1 cellular context compared by ENCODE assay signal in the genomic region with DNA sequence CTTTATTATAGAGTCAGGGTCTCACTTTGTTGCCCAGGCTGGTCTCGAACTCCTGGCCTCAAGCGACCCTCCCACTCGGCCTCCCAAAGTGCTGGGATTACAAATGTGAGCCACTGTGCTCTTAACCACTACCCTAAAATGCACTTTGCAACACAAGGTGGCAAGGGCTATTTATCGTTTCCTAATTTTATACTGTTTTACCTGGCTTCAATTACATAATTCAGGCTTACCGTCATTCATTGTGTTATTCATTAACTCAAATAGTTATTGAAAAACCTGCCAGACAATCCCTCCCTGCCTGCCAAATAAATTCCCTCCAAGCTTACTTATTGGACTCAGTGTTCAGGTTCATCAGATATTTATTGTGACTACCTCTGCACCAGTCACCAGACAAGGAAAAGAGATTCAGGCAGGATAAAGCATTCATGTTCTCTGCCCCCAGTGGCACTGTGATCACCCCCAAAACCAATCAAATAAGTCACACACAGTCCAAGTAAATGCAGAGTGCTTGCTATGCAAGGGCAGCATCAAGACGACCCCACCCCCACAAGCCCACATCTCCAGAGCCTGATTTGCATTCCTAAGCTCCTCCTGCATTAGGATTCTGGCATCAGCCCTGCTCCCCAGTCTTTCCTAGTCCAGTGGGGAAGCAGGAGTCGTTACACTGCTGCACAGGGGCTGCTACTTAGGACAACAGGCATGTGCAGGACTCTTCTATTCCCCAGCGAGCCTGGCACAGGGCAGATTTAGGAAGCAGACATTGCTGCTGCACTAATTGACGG.
TF ChIP-seq lines count a peak whose summit lies in the region.

No MANE protein-coding gene starts in this region.

TF ChIP-seq in IMR-90, 13 proteins besides CTCF, POLR2A, EP300 and RAD21:
- no peak for TF ChIP-seq NFE2L2 (IDR thresholded peaks at IDR 0.05; ENCODE audit: low read depth, low read length)
- TF ChIP-seq BHLHE40 (IDR thresholded peaks at IDR 0.05; ENCODE audit: low read depth, low read length) = no peak
- TF ChIP-seq MAZ (IDR thresholded peaks at IDR 0.05; ENCODE audit: borderline replicate concordance, low read depth, low read length) = no peak
- TF ChIP-seq RFX5 (IDR thresholded peaks at IDR 0.05; ENCODE audit: low read depth, low read length) = no peak
- no peak for TF ChIP-seq RCOR1 (IDR thresholded peaks at IDR 0.05; ENCODE audit: insufficient replicate concordance, low read length)
- no peak for TF ChIP-seq CHD1 (IDR thresholded peaks at IDR 0.05; ENCODE audit: low read depth, low read length)
- no peak for TF ChIP-seq MXI1 (IDR thresholded peaks at IDR 0.05; ENCODE audit: borderline replicate concordance, low read depth, low read length)
- TF ChIP-seq SMC3 (IDR thresholded peaks at IDR 0.05; ENCODE audit: low read depth, low read length) = no peak
- TF ChIP-seq FOS (IDR thresholded peaks at IDR 0.05; ENCODE audit: low read depth, low read length) = no peak
- TF ChIP-seq, protein P1, sequence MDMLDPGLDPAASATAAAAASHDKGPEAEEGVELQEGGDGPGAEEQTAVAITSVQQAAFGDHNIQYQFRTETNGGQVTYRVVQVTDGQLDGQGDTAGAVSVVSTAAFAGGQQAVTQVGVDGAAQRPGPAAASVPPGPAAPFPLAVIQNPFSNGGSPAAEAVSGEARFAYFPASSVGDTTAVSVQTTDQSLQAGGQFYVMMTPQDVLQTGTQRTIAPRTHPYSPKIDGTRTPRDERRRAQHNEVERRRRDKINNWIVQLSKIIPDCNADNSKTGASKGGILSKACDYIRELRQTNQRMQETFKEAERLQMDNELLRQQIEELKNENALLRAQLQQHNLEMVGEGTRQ (IDR thresholded peaks at IDR 0.05; ENCODE audit: low read depth, low read length) = no peak
- no peak for TF ChIP-seq CEBPB (IDR thresholded peaks at IDR 0.05; ENCODE audit: low read depth, low read length)
- TF ChIP-seq, protein P2, sequence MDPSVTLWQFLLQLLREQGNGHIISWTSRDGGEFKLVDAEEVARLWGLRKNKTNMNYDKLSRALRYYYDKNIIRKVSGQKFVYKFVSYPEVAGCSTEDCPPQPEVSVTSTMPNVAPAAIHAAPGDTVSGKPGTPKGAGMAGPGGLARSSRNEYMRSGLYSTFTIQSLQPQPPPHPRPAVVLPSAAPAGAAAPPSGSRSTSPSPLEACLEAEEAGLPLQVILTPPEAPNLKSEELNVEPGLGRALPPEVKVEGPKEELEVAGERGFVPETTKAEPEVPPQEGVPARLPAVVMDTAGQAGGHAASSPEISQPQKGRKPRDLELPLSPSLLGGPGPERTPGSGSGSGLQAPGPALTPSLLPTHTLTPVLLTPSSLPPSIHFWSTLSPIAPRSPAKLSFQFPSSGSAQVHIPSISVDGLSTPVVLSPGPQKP (IDR thresholded peaks at IDR 0.05; ENCODE audit: borderline replicate concordance, low read depth, low read length) = no peak
- TF ChIP-seq MAFK (IDR thresholded peaks at IDR 0.05; ENCODE audit: low read depth, low read length) = no peak
